Comparison of ENCODE assay signal across 11 cellular contexts in the genomic region with DNA sequence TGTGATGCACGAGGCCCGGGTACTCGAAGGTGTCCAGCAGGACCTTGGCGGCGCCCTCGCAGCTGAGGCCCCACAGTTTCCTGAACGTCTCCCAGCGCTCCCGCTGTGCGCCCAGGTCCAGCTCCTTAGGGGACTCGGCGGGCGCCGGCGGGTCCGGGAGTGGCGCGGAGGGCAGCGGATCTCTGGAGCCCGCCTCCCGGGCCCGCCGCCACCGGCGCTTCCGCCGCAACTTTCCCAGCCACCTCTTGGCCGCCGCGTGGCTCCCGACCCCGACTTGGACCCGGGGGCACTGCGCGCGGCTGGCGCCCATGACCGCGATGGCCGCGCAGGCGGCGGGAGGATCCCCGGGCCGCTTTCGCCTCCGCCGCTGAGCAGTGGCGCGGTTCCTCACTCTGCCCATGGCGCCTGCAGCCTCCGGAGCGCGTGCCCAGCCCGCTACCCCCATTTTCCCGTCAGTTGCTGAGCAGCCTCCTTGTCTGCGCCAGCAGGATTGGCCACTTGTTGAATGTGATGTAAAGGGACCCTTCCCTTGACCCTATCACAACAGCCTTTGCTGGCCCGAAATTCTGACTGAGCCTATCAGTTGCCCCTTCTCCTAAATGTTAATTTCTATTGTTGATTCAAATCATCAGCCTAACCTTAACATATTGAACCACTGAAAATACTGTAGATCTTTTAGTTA. TPM values are rescaled to one million over a fixed set of nuclear protein-coding genes. Genes with fewer than 3 reads are reported as not detected.
DNase-seq lines count a peak whose midpoint lies in the region; ATAC-seq and TF ChIP-seq lines count a peak whose summit lies in the region.
"Not testable (repeated sequence)": the region's sequence is repeated elsewhere in the genome, so short reads cannot be mapped to it uniquely, and the experiment has no call there.
"Had no signal": no experiment of that assay in that cellular context is flagged by ENCODE, and none has a peak within 500 bp of the region (broad histone marks: within the 10 kb centered on the region; RNA-seq: fewer than 3 reads in every experiment).

A gene (minus strand): TSS at position 439 of the 682 bp plus-strand sequence. CDS start 39 bp downstream, at position 400.

- H3K9ac ChIP-seq in HUES6 (ENCODE audit: low read length), result peak within 1 kb of the TSS; percentile 39

- H3K9me3 ChIP-seq in HUES6 (ENCODE audit: control insufficient read depth, insufficient read depth, low read depth, low read length), result peaks cover 11% of the 10 kb centered on the region

- not testable (repeated sequence) for H3K9me3 Mint-ChIP-seq in activated T-cell treated with anti-CD3 and anti-CD28 coated beads, Interleukin-2, amount 50 U/mL, for 72 hours
- peaks cover 22% of the 10 kb centered on the region for H3K9me3 Mint-ChIP-seq in nephron

- not testable (repeated sequence) for TF ChIP-seq CTCF in choroid plexus epithelial cell (conservative IDR thresholded peaks at IDR 0.05; ENCODE audit: low read depth, low read length); nephron (IDR thresholded peaks at IDR 0.05; ENCODE audit: unreplicated experiment in 3 of 3)

- not testable (repeated sequence) for H3K36me3 Mint-ChIP-seq in activated T-cell treated with anti-CD3 and anti-CD28 coated beads, Interleukin-2, amount 50 U/mL, for 72 hours (ENCODE audit: insufficient read depth in 2 of 2); nephron (ENCODE audit: low read depth)

- peak within 1 kb of the TSS; percentile 49 for H3K4me3 ChIP-seq in HUES6 (ENCODE audit: low read depth, low read length)
- H3K4me3 ChIP-seq in choroid plexus epithelial cell (ENCODE audit: low read depth, low read length), result not testable (repeated sequence)

- H3K27me3 ChIP-seq in HUES6 (ENCODE audit: control insufficient read depth, insufficient read depth, low read length), result peaks cover 52% of the 10 kb centered on the region

- H3K27ac ChIP-seq in HUES6 (ENCODE audit: low read depth, low read length), result not testable (repeated sequence)

- DNase-seq in Ammon's horn (ENCODE audit: low spot score) (peak; percentile 27), SK-N-DZ (ENCODE audit: low spot score) (peak; percentile 5), choroid plexus epithelial cell (ENCODE audit: low read depth) (peak; percentile 7), iPS DF 4.7 (ENCODE audit: extremely low read depth, low spot score) (peak; percentile 11)
- DNase-seq in activated T-cell treated with anti-CD3 and anti-CD28 coated beads, Interleukin-2, amount 50 U/mL, for 72 hours, result not testable (repeated sequence)
- peak; percentile 11 for DNase-seq in stimulated activated CD4-positive, alpha-beta T cell treated with anti-CD3 and anti-CD28 coated beads, Interleukin-1b, Interleukin-23, amount 100 ng/mL, for 48 hours

- H3K27ac Mint-ChIP-seq in activated T-cell treated with anti-CD3 and anti-CD28 coated beads, Interleukin-2, amount 50 U/mL, for 72 hours, result not testable (repeated sequence)
- peak within 1 kb of the TSS in 2 of 3 experiments; percentile 58 to 74 for H3K27ac Mint-ChIP-seq in nephron

- H3K4me1 ChIP-seq in HUES6 (ENCODE audit: control insufficient read depth, insufficient read depth, low read length), result not testable (repeated sequence)

- peak; percentile 43 to 63 for ATAC-seq in activated T-cell treated with anti-CD3 and anti-CD28 coated beads, Interleukin-2, amount 50 U/mL, for 72 hours (replicated peaks in 1 of 2)

- not testable (repeated sequence) for H3K36me3 ChIP-seq in HUES6 (ENCODE audit: control insufficient read depth, insufficient read depth, low read length)

- not testable (repeated sequence) for H3K4me1 Mint-ChIP-seq in activated T-cell treated with anti-CD3 and anti-CD28 coated beads, Interleukin-2, amount 50 U/mL, for 72 hours (ENCODE audit: low read depth); nephron

- H3K4me3 Mint-ChIP-seq in activated T-cell treated with anti-CD3 and anti-CD28 coated beads, Interleukin-2, amount 50 U/mL, for 72 hours, result peak within 1 kb of the TSS; percentile 82 to 89
- H3K4me3 Mint-ChIP-seq in nephron, result peak within 1 kb of the TSS; percentile 87 to 89 (median 88)

- peaks cover 75% of the 10 kb centered on the region for H3K27me3 Mint-ChIP-seq in activated T-cell treated with anti-CD3 and anti-CD28 coated beads, Interleukin-2, amount 50 U/mL, for 72 hours (ENCODE audit: low read depth)
- H3K27me3 Mint-ChIP-seq in nephron (ENCODE audit: low read depth), result peaks cover 11% of the 10 kb centered on the region

RNA-seq across cellular contexts. Expression of the gene that starts here (rescaled TPM):
- polyA plus RNA-seq in SK-N-DZ (2014; cell fraction: cytosol; rRNA removed), result 0.70 and 0.83 TPM in 2 replicates
- 0.35 and 1.5 TPM in 2 replicates for polyA plus RNA-seq in SK-N-DZ (2014; cell fraction: nucleus; rRNA removed)
- under 1 TPM; 0.16 to 0.41 TPM for total RNA-seq in activated T-cell treated with anti-CD3 and anti-CD28 coated beads, Interleukin-2, amount 50 U/mL, for 72 hours
- total RNA-seq: activated CD8-positive, alpha-beta memory T cell treated with anti-CD3 and anti-CD28 coated beads, Interleukin-2, amount 10 ng/mL, durations not matched to agents 7 days and 5 days; lower lobe of right lung; upper lobe of left lung had no signal

Comparison
In these comparisons a context has a peak if more than half of its experiments do, and no peak if none do; other contexts are left out.
1. Peak in ATAC-seq in activated T-cell treated with anti-CD3 and anti-CD28 coated beads, Interleukin-2, amount 50 U/mL, for 72 hours; RNA of the gene not detected or under 1 TPM.